ENCODE assay signal across 26 cellular contexts in the genomic region with DNA sequence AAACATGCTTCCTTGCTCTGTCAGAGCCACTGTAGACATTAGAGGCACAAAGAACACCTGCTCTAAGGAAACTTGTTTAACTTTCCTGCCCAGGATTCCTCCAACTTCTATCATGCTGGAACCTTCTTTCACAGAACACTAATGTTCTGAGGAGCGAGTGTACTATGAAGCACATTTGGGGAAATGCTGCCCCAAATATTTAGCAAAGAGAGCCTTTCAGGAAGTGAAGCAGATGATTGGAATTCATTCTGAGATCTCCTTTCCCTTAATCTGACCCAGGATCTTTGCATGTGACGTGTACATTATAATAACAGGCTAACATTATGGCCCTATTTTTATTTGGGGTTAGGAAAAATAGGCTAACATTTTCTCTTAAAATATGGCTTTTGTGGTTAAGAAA. TPM values are rescaled to one million over a fixed set of nuclear protein-coding genes. Genes with fewer than 3 reads are reported as not detected.
DNase-seq lines count a peak whose midpoint lies in the region; ATAC-seq, FAIRE-seq and TF ChIP-seq lines count a peak whose summit lies in the region.
"Had no signal": no experiment of that assay in that cellular context is flagged by ENCODE, and none has a peak within 500 bp of the region (broad histone marks: within the 10 kb centered on the region; RNA-seq: fewer than 3 reads in every experiment).

No MANE protein-coding gene starts in this region.

- intact Hi-C loops in IMR-90 (cut with micrococcal nuclease), result no loop called here

- no peak overlapping the region for H3K4me3 ChIP-seq in IMR-90 (ENCODE audit: insufficient read depth, low read depth, low read length)
- H3K4me3 ChIP-seq in cardiac fibroblast (replicated peaks in 1 of 2; ENCODE audit: low read depth in 2 of 2, low read length in 2 of 2), result no peak overlapping the region
- H3K4me3 ChIP-seq in osteoblast (ENCODE audit: insufficient read depth, low read length), result no peak overlapping the region
- H3K4me3 ChIP-seq: hepatocyte, left lung, SK-N-MC had no signal

- no peaks in the 10 kb centered on the region for H4K20me1 ChIP-seq in IMR-90 (ENCODE audit: insufficient read depth, low read length)
- H4K20me1 ChIP-seq in osteoblast (ENCODE audit: insufficient read depth, low read length), result no peaks in the 10 kb centered on the region

- 0 out of 2 replicates have a peak overlapping the region, but pooled peaks have one; percentile 47 for H3K14ac ChIP-seq in IMR-90 (replicated peaks; ENCODE audit: low read depth, low read length)

- no peak overlapping the region for H2BK5ac ChIP-seq in IMR-90 (ENCODE audit: low read depth, low read length, poor library complexity, severe bottlenecking)

- no TSS peak for BruUV-seq in IMR-90 (replicated peaks; lab: Mats Ljungman, UMichigan)

- 0 out of 2 replicates have a peak, but pooled peaks cover 2% of the 10 kb centered on the region for H3K9me1 ChIP-seq in IMR-90 (ENCODE audit: insufficient read depth, low read length)

- in situ Hi-C loops in IMR-90 (cut with MboI; ENCODE audit: low sequenced_read_pairs), result no loop called here

- no peaks in the 10 kb centered on the region for H3K79me2 ChIP-seq in osteoblast (ENCODE audit: insufficient read depth, low read length)
- H3K79me2 ChIP-seq: hepatocyte had no signal

- no peak overlapping the region for H2AK9ac ChIP-seq in IMR-90 (replicated peaks; ENCODE audit: low read depth, low read length, poor library complexity)

- no peak overlapping the region; the same call in 1 of the 2 replicates for H4K5ac ChIP-seq in IMR-90 (ENCODE audit: low read depth, low read length)

- POLR2A ChIA-PET in IMR-90 (lab: Charles Lee; ENCODE audit: unreplicated experiment), result no interaction called here

- H4K91ac ChIP-seq in IMR-90 (ENCODE audit: insufficient read depth, low read depth, low read length), result no peak overlapping the region

- H3K27ac ChIP-seq in IMR-90 (ENCODE audit: insufficient read depth, low read length), result no peak overlapping the region
- peak overlapping the region; percentile 14 for H3K27ac ChIP-seq in osteoblast (ENCODE audit: low read depth, low read length)
- H3K27ac ChIP-seq: hepatocyte, left lung, SK-N-MC, VCaP had no signal

- no peak overlapping the region for H3K56ac ChIP-seq in IMR-90 (ENCODE audit: extremely low read depth, insufficient read depth, low read length)

- H2AK5ac ChIP-seq in IMR-90 (ENCODE audit: low read depth, low read length), result no peak overlapping the region

- no peak overlapping the region; the same call in 2 of the 3 replicates for H2BK15ac ChIP-seq in IMR-90 (ENCODE audit: low read depth, low read length)

- peak overlapping the region; percentile 30; the same call in 1 of the 2 replicates for H3K4ac ChIP-seq in IMR-90 (ENCODE audit: low read depth, low read length)

- no peaks in the 10 kb centered on the region for H3K79me1 ChIP-seq in IMR-90 (ENCODE audit: low read depth in 1 of 2, low read length in 2 of 2)

- no peak overlapping the region for H3K23ac ChIP-seq in IMR-90 (ENCODE audit: low read depth, low read length)

- no peak overlapping the region for H2AFZ ChIP-seq in IMR-90 (replicated peaks; ENCODE audit: low read length, poor library complexity)
- peak overlapping the region; percentile 59 for H2AFZ ChIP-seq in osteoblast (ENCODE audit: low read length)
- H2AFZ ChIP-seq: hepatocyte had no signal

- ATAC-seq in IMR-90 (ENCODE audit: low read depth) (peak; percentile 73), HG03280 (IDR thresholded peaks at IDR 0.05; ENCODE audit: unreplicated experiment) (no peak)
- ATAC-seq: activated CD8-positive, alpha-beta memory T cell treated with anti-CD3 and anti-CD28 coated beads, Interleukin-2, amount 10 ng/mL, durations not matched to agents 7 days and 5 days; left lung; naive thymus-derived CD4-positive, alpha-beta T cell had no signal

- CTCF ChIA-PET in IMR-90 (lab: Yijun Ruan, JAX), result interaction anchor here (0.6 kb wide), 1 partner anchor 337 kb away, joined by 3 read pairs; no protein-coding TSS in a partner anchor

- dilution Hi-C loops in IMR-90 (cut with HindIII; ENCODE audit: low sequenced_read_pairs, unreplicated experiment), result no loop called here

- H3K36me3 ChIP-seq in IMR-90 (ENCODE audit: control insufficient read depth, insufficient read depth, low read length) (no peaks in the 10 kb centered on the region), osteoblast (ENCODE audit: insufficient read depth, low read length) (no peaks in the 10 kb centered on the region)
- H3K36me3 ChIP-seq: left lung had no signal

- TF ChIP-seq POLR2A in IMR-90 (IDR thresholded peaks at IDR 0.05; ENCODE audit: low read depth, low read length), result no peak
- TF ChIP-seq POLR2A in GM12891 (IDR thresholded peaks at IDR 0.05; ENCODE audit: low read depth, low read length), result no peak

- H3K4me2 ChIP-seq in IMR-90 (ENCODE audit: low read depth, low read length) (peak overlapping the region; percentile 16; the same call in 1 of the 2 replicates), osteoblast (ENCODE audit: insufficient read depth, low read length) (no peak overlapping the region)
- H3K4me2 ChIP-seq: hepatocyte had no signal

- H3K18ac ChIP-seq in IMR-90 (ENCODE audit: low read depth, low read length), result no peak overlapping the region; the same call in 1 of the 2 replicates

- peaks cover 7% of the 10 kb centered on the region; the same call in 1 of the 2 replicates for H3K4me1 ChIP-seq in IMR-90 (ENCODE audit: control insufficient read depth, insufficient read depth, low read length)
- H3K4me1 ChIP-seq in osteoblast (ENCODE audit: insufficient read depth, low read length), result peaks cover 15% of the 10 kb centered on the region
- H3K4me1 ChIP-seq: left lung had no signal

- H3K27me3 ChIP-seq in IMR-90 (ENCODE audit: control insufficient read depth, insufficient read depth, low read length) (no peaks in the 10 kb centered on the region; the same call in 1 of the 2 replicates), osteoblast (ENCODE audit: insufficient read depth, low read length) (no peaks in the 10 kb centered on the region)
- H3K27me3 ChIP-seq: left lung had no signal

- peak overlapping the region; percentile 38; the same call in 1 of the 2 replicates for H2BK120ac ChIP-seq in IMR-90 (ENCODE audit: low read depth, low read length)

- peak; percentile 53 for DNase-seq in GM03348 (ENCODE audit: low spot score)
- DNase-seq in IMR-90, result peak; percentile 67
- DNase-seq in cardiac fibroblast (ENCODE audit: low read depth in 2 of 2), result peak; percentile 26 to 73
- DNase-seq in osteoblast (ENCODE audit: insufficient read length, low spot score, missing footprints), result no peak
- DNase-seq in GM12891 (ENCODE audit: insufficient read length, low spot score), result no peak
- no peak for DNase-seq in NOMO-1 treated with dmso at 0.1 percent for 144 hours (lab: John Stamatoyannopoulos, UW; ENCODE audit: unreplicated experiment)
- DNase-seq: activated CD4-positive, alpha-beta T cell treated with anti-CD3 and anti-CD28 coated beads, Interleukin-2, amount 10 ng/mL, durations not matched to agents 7 days and 5 days; activated CD8-positive, alpha-beta memory T cell treated with anti-CD3 and anti-CD28 coated beads, Interleukin-2, amount 10 ng/mL, durations not matched to agents 7 days and 5 days; anterior cingulate cortex; DMS53; foreskin melanocyte; Kasumi-1; left lung; naive thymus-derived CD4-positive, alpha-beta T cell; NCI-H1092; NCI-H1930; NCI-H526 treated with DMSO at 0.1 percent for 48 hours; nucleus accumbens; RPMI8226; small intestine; stimulated activated CD4-positive, alpha-beta T cell treated with anti-CD3 and anti-CD28 coated beads, Interleukin-1b, Interleukin-23, amount 100 ng/mL, for 48 hours; trophoblast cell had no signal

- peak overlapping the region in 1 of 2 experiments; percentile 47; a peak in 2 of 4 replicates for H4K8ac ChIP-seq in IMR-90 (ENCODE audit: low read depth in 2 of 2, low read length in 2 of 2)

- H2BK20ac ChIP-seq in IMR-90 (ENCODE audit: low read depth, low read length), result peak overlapping the region; percentile 47; the same call in 1 of the 2 replicates

- no CpG with 5 or more reads among the region's 2 CpGs for WGBS in IMR-90 (ENCODE audit: extremely low coverage in 2 of 2, insufficient read length in 1 of 2), 2 experiments

- no peaks in the 10 kb centered on the region for H3K9me3 ChIP-seq in IMR-90 (ENCODE audit: control insufficient read depth, insufficient read depth, low read length)
- H3K9me3 ChIP-seq in osteoblast (ENCODE audit: low read depth, low read length), result no peaks in the 10 kb centered on the region
- H3K9me3 ChIP-seq: left lung had no signal

- FAIRE-seq in GM12891 (lab: Jason Lieb, UNC), result no peak
- FAIRE-seq: small intestine had no signal

- no peak for TF ChIP-seq RAD21 in IMR-90 (IDR thresholded peaks at IDR 0.05; ENCODE audit: low read length)

- TF ChIP-seq CTCF in IMR-90 (conservative IDR thresholded peaks at IDR 0.05; ENCODE audit: low read depth, low read length) (no peak), cardiac fibroblast (IDR thresholded peaks at IDR 0.05; ENCODE audit: low read depth, low read length) (no peak), osteoblast (IDR thresholded peaks at IDR 0.05; ENCODE audit: extremely low read depth, low read depth, low read length) (no peak)

- H3K9ac ChIP-seq in IMR-90 (ENCODE audit: low read depth, low read length), result no peak overlapping the region

TF ChIP-seq in IMR-90, 13 proteins besides CTCF, POLR2A, EP300 and RAD21 (continues in another document):
- TF ChIP-seq MXI1 (IDR thresholded peaks at IDR 0.05; ENCODE audit: borderline replicate concordance, low read depth, low read length), result no peak
- TF ChIP-seq, protein P1, sequence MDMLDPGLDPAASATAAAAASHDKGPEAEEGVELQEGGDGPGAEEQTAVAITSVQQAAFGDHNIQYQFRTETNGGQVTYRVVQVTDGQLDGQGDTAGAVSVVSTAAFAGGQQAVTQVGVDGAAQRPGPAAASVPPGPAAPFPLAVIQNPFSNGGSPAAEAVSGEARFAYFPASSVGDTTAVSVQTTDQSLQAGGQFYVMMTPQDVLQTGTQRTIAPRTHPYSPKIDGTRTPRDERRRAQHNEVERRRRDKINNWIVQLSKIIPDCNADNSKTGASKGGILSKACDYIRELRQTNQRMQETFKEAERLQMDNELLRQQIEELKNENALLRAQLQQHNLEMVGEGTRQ (IDR thresholded peaks at IDR 0.05; ENCODE audit: low read depth, low read length), result no peak

TF ChIP-seq in GM12891, 5 proteins besides CTCF, POLR2A, EP300 and RAD21:
- TF ChIP-seq POLR2AphosphoS5 (IDR thresholded peaks at IDR 0.05; ENCODE audit: low read depth, low read length), result no peak
- TF ChIP-seq PAX5 (IDR thresholded peaks at IDR 0.05; ENCODE audit: insufficient read depth, low read length, severe bottlenecking), result no peak
- no peak for TF ChIP-seq TAF1 (IDR thresholded peaks at IDR 0.05; ENCODE audit: low read depth, low read length)
- no peak for TF ChIP-seq SPI1 (IDR thresholded peaks at IDR 0.05; ENCODE audit: low read depth, low read length)
- TF ChIP-seq POU2F2 (IDR thresholded peaks at IDR 0.05; ENCODE audit: low read depth, low read length), result no peak

RNA-seq across cellular contexts. Expression of a gene that starts 21.0 kb away (rescaled TPM):
- total RNA-seq in IMR-90 (2012; rRNA removed) (36.4 and 41.1 TPM in 2 replicates), osteoblast (104 and 106 TPM in 2 replicates)
- polyA plus RNA-seq in IMR-90 (2012; rRNA removed), result 30.8 and 35.1 TPM in 2 replicates
- polyA plus RNA-seq in IMR-90 (2012; cell fraction: cytosol; rRNA removed), result 41.7 and 98.8 TPM in 2 replicates
- polyA plus RNA-seq in IMR-90 (2012; cell fraction: nucleus; rRNA removed; ENCODE audit: low replicate concordance), result 36.3 and 72.0 TPM in 2 replicates
- 15.3 TPM for polyA plus RNA-seq in GM12891 (2012; ENCODE audit: low read depth, missing spikeins)

Comparison
In these comparisons a context has a peak if more than half of its experiments do, and no peak if none do; other contexts are left out.
1. DNase-seq: peak in GM03348 (single experiment), IMR-90 (single experiment) and cardiac fibroblast (2 of 2); none in osteoblast (single experiment), GM12891 (single experiment) and NOMO-1 treated with dmso at 0.1 percent for 144 hours (single experiment).